In genomic region chr1:116544588-116545358, GRCh38 we compare ENCODE assay signal across 11 cellular contexts. TPM values are rescaled to one million over a fixed set of nuclear protein-coding genes. Genes with fewer than 3 reads are reported as not detected.
DNase-seq lines count a peak whose midpoint lies in the region; ATAC-seq and TF ChIP-seq lines count a peak whose summit lies in the region.
"Had no signal": no experiment of that assay in that cellular context is flagged by ENCODE, and none has a peak within 500 bp of the region (broad histone marks: within the 10 kb centered on the region; RNA-seq: fewer than 3 reads in every experiment).

No MANE protein-coding gene starts in this region.

- POLR2A ChIA-PET in T-cell (lab: Charles Lee), result no interaction called here

- WGBS in mesendoderm (ENCODE audit: extremely low coverage, insufficient coverage, low lambda C conversion rate), result no CpG with 5 or more reads among the region's 8 CpGs
- 79 to 91% methylated on average over 8 of the region's 8 CpGs for WGBS in sigmoid colon, 2 donors

- H3K23ac ChIP-seq in mesendoderm (ENCODE audit: low read length), result no peak overlapping the region

- ATAC-seq in HG02642 (IDR thresholded peaks at IDR 0.05; ENCODE audit: poor library complexity, unreplicated experiment) (peak; percentile 71), T-cell (replicated peaks in 1 of 4) (no peak)
- peak; percentile 91 for ATAC-seq in stimulated activated memory B cell treated with anti-CD40 and anti-IgM and Interleukin-4, amounts not matched to agents 10 μg/mL and 1 μg/mL and 100 μg/mL, for 72 hours
- ATAC-seq: naive thymus-derived CD4-positive, alpha-beta T cell had no signal

- no peak overlapping the region for H3K4ac ChIP-seq in mesendoderm (ENCODE audit: low read depth, low read length)

- peaks cover 70% of the 10 kb centered on the region for H3K4me1 Mint-ChIP-seq in activated T-cell treated with anti-CD3 and anti-CD28 coated beads, Interleukin-2, amount 50 U/mL, for 24 hours (ENCODE audit: low read depth)
- H3K4me1 Mint-ChIP-seq in T-cell (peaks cover 20 to 71% (median 40%) of the 10 kb centered on the region in 3 donors), HFFc6 (ENCODE audit: low read depth) (peaks cover 9% of the 10 kb centered on the region)
- peaks cover 85% of the 10 kb centered on the region for H3K4me1 Mint-ChIP-seq in stimulated activated memory B cell treated with anti-CD40 and anti-IgM and Interleukin-4, amounts not matched to agents 10 μg/mL and 1 μg/mL and 100 μg/mL, for 72 hours

- CTCF ChIA-PET in T-cell (lab: Charles Lee), result interaction anchor here in 1 of 2 donors (0.8 kb wide), 1 partner anchor 30 kb away, joined by 3 read pairs; no protein-coding TSS in a partner anchor

- no peak overlapping the region for H4K5ac ChIP-seq in mesendoderm (ENCODE audit: low read length)

- no peaks in the 10 kb centered on the region for H3K9me3 Mint-ChIP-seq in activated T-cell treated with anti-CD3 and anti-CD28 coated beads, Interleukin-2, amount 50 U/mL, for 24 hours
- H3K9me3 Mint-ChIP-seq in T-cell, result no peaks in the 10 kb centered on the region
- H3K9me3 Mint-ChIP-seq in stimulated activated memory B cell treated with anti-CD40 and anti-IgM and Interleukin-4, amounts not matched to agents 10 μg/mL and 1 μg/mL and 100 μg/mL, for 72 hours, result no peaks in the 10 kb centered on the region
- H3K9me3 Mint-ChIP-seq in HFFc6, result no peaks in the 10 kb centered on the region
- H3K9me3 Mint-ChIP-seq: naive thymus-derived CD4-positive, alpha-beta T cell had no signal

- peak overlapping the region; percentile 96 for H3K27ac Mint-ChIP-seq in activated T-cell treated with anti-CD3 and anti-CD28 coated beads, Interleukin-2, amount 50 U/mL, for 24 hours
- peak overlapping the region; percentile 55 to 78 for H3K27ac Mint-ChIP-seq in T-cell
- H3K27ac Mint-ChIP-seq in stimulated activated memory B cell treated with anti-CD40 and anti-IgM and Interleukin-4, amounts not matched to agents 10 μg/mL and 1 μg/mL and 100 μg/mL, for 72 hours, result peak overlapping the region; percentile 95
- no peak overlapping the region for H3K27ac Mint-ChIP-seq in HFFc6

- no peak overlapping the region for H3K56ac ChIP-seq in mesendoderm (ENCODE audit: low read length)

- no peaks in the 10 kb centered on the region for H3K9me3 ChIP-seq in sigmoid colon

- no peak overlapping the region for H3K4me3 ChIP-seq in mesendoderm (ENCODE audit: low read length)
- no peak overlapping the region for H3K4me3 ChIP-seq in sigmoid colon

- H3K27ac ChIP-seq in mesendoderm (ENCODE audit: low read depth, low read length), result no peak overlapping the region
- H3K27ac ChIP-seq in sigmoid colon, result no peak overlapping the region

- H3K27me3 Mint-ChIP-seq in activated T-cell treated with anti-CD3 and anti-CD28 coated beads, Interleukin-2, amount 50 U/mL, for 24 hours, result no peaks in the 10 kb centered on the region
- H3K27me3 Mint-ChIP-seq in T-cell, result no peaks in the 10 kb centered on the region
- H3K27me3 Mint-ChIP-seq in stimulated activated memory B cell treated with anti-CD40 and anti-IgM and Interleukin-4, amounts not matched to agents 10 μg/mL and 1 μg/mL and 100 μg/mL, for 72 hours, result no peaks in the 10 kb centered on the region
- no peaks in the 10 kb centered on the region for H3K27me3 Mint-ChIP-seq in HFFc6 (ENCODE audit: insufficient read depth)
- H3K27me3 Mint-ChIP-seq: naive thymus-derived CD4-positive, alpha-beta T cell had no signal

- no peak overlapping the region for H2BK120ac ChIP-seq in mesendoderm (ENCODE audit: low read depth, low read length)

- peak; percentile 64 for DNase-seq in activated T-cell treated with anti-CD3 and anti-CD28 coated beads, Interleukin-2, amount 50 U/mL, for 24 hours
- DNase-seq in activated T-cell treated with anti-CD3 and anti-CD28 coated beads, Interleukin-2, amount 50 U/mL, for 1 hour, result no peak
- DNase-seq in T-cell, result no peak
- no peak for DNase-seq in mesendoderm
- DNase-seq in HFFc6, result no peak
- no peak for DNase-seq in sigmoid colon
- DNase-seq: NCI-H1105 treated with DMSO at 0.1 percent for 48 hours, Right ventricle myocardium superior had no signal

- H3K4me1 ChIP-seq in mesendoderm (ENCODE audit: control insufficient read depth, low read depth, low read length), result no peaks in the 10 kb centered on the region
- no peaks in the 10 kb centered on the region for H3K4me1 ChIP-seq in sigmoid colon

- H3K36me3 ChIP-seq in mesendoderm (ENCODE audit: control insufficient read depth, insufficient read depth, low read length), result no peaks in the 10 kb centered on the region
- H3K36me3 ChIP-seq in sigmoid colon, result peaks cover 0 to 22% (median 21%) of the 10 kb centered on the region in 4 donors

- H3K79me1 ChIP-seq in mesendoderm (ENCODE audit: low read length), result no peaks in the 10 kb centered on the region

- no peak overlapping the region for H3K4me2 ChIP-seq in mesendoderm (ENCODE audit: low read length)

- no peaks in the 10 kb centered on the region for H3K79me2 ChIP-seq in mesendoderm (ENCODE audit: control insufficient read depth, insufficient read depth, low read length)

- TF ChIP-seq POLR2A in sigmoid colon (IDR thresholded peaks at IDR 0.05), result no peak

- no peak overlapping the region for H3K9ac ChIP-seq in mesendoderm (ENCODE audit: low read length)

- TF ChIP-seq CTCF in HFFc6 (IDR thresholded peaks at IDR 0.05), result no peak
- TF ChIP-seq CTCF in sigmoid colon (IDR thresholded peaks at IDR 0.05), result no peak

- no peak overlapping the region for H3K18ac ChIP-seq in mesendoderm (ENCODE audit: low read length)

- H3K36me3 Mint-ChIP-seq in activated T-cell treated with anti-CD3 and anti-CD28 coated beads, Interleukin-2, amount 50 U/mL, for 24 hours (ENCODE audit: low read depth), result peaks cover 63% of the 10 kb centered on the region
- H3K36me3 Mint-ChIP-seq in T-cell (peaks cover 33% of the 10 kb centered on the region), HFFc6 (ENCODE audit: low read depth) (peaks cover 19% of the 10 kb centered on the region)
- peaks cover 68% of the 10 kb centered on the region for H3K36me3 Mint-ChIP-seq in stimulated activated memory B cell treated with anti-CD40 and anti-IgM and Interleukin-4, amounts not matched to agents 10 μg/mL and 1 μg/mL and 100 μg/mL, for 72 hours

- H3K4me3 Mint-ChIP-seq in activated T-cell treated with anti-CD3 and anti-CD28 coated beads, Interleukin-2, amount 50 U/mL, for 24 hours, result peak overlapping the region; percentile 67
- peak overlapping the region in 1 of 3 donors; percentile 7 for H3K4me3 Mint-ChIP-seq in T-cell
- H3K4me3 Mint-ChIP-seq in stimulated activated memory B cell treated with anti-CD40 and anti-IgM and Interleukin-4, amounts not matched to agents 10 μg/mL and 1 μg/mL and 100 μg/mL, for 72 hours, result peak overlapping the region; percentile 58
- H3K4me3 Mint-ChIP-seq in HFFc6, result no peak overlapping the region

- H2AK5ac ChIP-seq in mesendoderm (ENCODE audit: low read length), result no peak overlapping the region

- H3K27me3 ChIP-seq in mesendoderm (ENCODE audit: insufficient read depth, low read length, poor library complexity), result no peaks in the 10 kb centered on the region
- H3K27me3 ChIP-seq in sigmoid colon, result no peaks in the 10 kb centered on the region

- intact Hi-C loops in sigmoid colon (cut with DNase I), result no loop called here

- no peak overlapping the region for H2BK5ac ChIP-seq in mesendoderm (ENCODE audit: low read length)

- no peak overlapping the region for H2BK15ac ChIP-seq in mesendoderm (replicated peaks; ENCODE audit: low read depth)

- H4K8ac ChIP-seq in mesendoderm (ENCODE audit: low read depth, low read length), result no peak overlapping the region

- TF ChIP-seq EP300 in sigmoid colon (IDR thresholded peaks at IDR 0.05), result no peak

RNA-seq across cellular contexts. Expression of gene CD58, which starts 26.1 kb away (rescaled TPM):
- total RNA-seq in T-cell (10 to 100 TPM in 4 of 5 donors, 1 to 10 TPM in 1; 8.9 to 20.5 (median 16.9) TPM), sigmoid colon (10 to 100 TPM; 17.5 to 36.6 (median 28.0) TPM)
- polyA plus RNA-seq in mesendoderm (2013, experiment 1 of 2), result 10.2 TPM
- polyA plus RNA-seq in mesendoderm (2013, experiment 2 of 2), result 9.4 TPM
- 1 to 10 TPM; 6.6 to 9.5 (median 8.5) TPM for total RNA-seq in HFFc6 (2021; fragmentation: NEBNext Ultra II Directional; extraction: Animal tissue kit (Norgen Biotek cat#: 25700))
- 10 to 100 TPM in 2 of 3 donors, 1 to 10 TPM in 1; 8.4 to 19.6 (median 15.7) TPM for polyA plus RNA-seq in sigmoid colon

Comparison
In these comparisons a context has a peak if more than half of its experiments do, and no peak if none do; other contexts are left out.
1. ATAC-seq: peak in HG02642 (single experiment) and stimulated activated memory B cell treated with anti-CD40 and anti-IgM and Interleukin-4, amounts not matched to agents 10 μg/mL and 1 μg/mL and 100 μg/mL, for 72 hours (single experiment); none in T-cell (0 of 4).